1 cellular context compared by ENCODE assay signal in the genomic region with DNA sequence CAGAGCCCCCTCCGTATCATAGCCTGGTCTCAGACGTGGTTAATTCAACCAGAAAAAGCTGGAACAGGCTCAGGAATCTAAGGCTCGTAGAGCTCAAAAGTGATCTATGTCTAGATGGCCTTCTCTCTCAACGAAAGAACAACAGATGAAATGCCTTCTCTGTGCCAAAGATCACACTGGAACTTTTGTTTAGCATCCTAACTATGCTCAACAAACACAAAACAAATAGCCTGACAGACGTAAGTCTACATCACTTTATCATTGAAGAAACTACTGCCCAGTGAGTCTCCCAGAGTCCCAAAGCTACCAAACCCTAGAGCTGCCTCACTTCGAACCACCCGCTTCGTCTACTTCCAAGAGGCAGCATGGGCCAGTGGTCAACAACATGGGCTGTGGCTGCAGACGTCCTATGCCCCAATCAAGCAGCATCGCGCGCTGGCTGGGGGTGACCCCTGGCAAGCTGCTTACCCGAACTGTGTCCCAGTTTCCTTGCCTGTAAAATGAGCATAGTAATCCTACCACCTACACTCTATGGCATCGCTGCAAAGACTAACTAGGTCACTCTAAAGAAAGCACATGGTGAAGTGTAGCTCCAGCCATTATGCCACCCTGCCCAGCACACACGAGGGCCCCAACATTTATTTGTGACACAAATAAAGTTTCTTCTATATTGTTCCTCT.
TF ChIP-seq lines count a peak whose summit lies in the region.

No MANE protein-coding gene starts in this region.

TF ChIP-seq in HepG2, 621 proteins besides CTCF, POLR2A, EP300 and RAD21:
- TF ChIP-seq MAF1 (CRISPR knock-in tag; IDR thresholded peaks at IDR 0.05; ENCODE audit: borderline replicate concordance): no peak
- TF ChIP-seq TBX2 (CRISPR knock-in tag; IDR thresholded peaks at IDR 0.05; ENCODE audit: borderline replicate concordance): no peak
- no peak for TF ChIP-seq MEF2D (CRISPR knock-in tag; IDR thresholded peaks at IDR 0.05)
- no peak for TF ChIP-seq GTF2F1 (IDR thresholded peaks at IDR 0.05; ENCODE audit: low read length)
- no peak for TF ChIP-seq RFX5 (IDR thresholded peaks at IDR 0.05; ENCODE audit: low read depth, low read length)
- no peak for TF ChIP-seq RAD51 (IDR thresholded peaks at IDR 0.05; ENCODE audit: borderline replicate concordance)
- TF ChIP-seq, protein P1, sequence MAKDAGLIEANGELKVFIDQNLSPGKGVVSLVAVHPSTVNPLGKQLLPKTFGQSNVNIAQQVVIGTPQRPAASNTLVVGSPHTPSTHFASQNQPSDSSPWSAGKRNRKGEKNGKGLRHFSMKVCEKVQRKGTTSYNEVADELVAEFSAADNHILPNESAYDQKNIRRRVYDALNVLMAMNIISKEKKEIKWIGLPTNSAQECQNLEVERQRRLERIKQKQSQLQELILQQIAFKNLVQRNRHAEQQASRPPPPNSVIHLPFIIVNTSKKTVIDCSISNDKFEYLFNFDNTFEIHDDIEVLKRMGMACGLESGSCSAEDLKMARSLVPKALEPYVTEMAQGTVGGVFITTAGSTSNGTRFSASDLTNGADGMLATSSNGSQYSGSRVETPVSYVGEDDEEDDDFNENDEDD (CRISPR knock-in tag; IDR thresholded peaks at IDR 0.05; ENCODE audit: borderline replicate concordance): no peak
- TF ChIP-seq ATRX (CRISPR knock-in tag; IDR thresholded peaks at IDR 0.05; ENCODE audit: borderline replicate concordance): no peak
- no peak for TF ChIP-seq ZNF24 (IDR thresholded peaks at IDR 0.05)
- no peak for TF ChIP-seq NFIB (CRISPR knock-in tag; IDR thresholded peaks at IDR 0.05; ENCODE audit: borderline replicate concordance)
- no peak for TF ChIP-seq ZNF343 (CRISPR knock-in tag; IDR thresholded peaks at IDR 0.05)
- TF ChIP-seq ZFP1 (CRISPR knock-in tag; IDR thresholded peaks at IDR 0.05): no peak
TF ChIP-seq in HepG2: peak in this region for 0.
